8 cellular contexts compared by ENCODE assay signal in the genomic region with DNA sequence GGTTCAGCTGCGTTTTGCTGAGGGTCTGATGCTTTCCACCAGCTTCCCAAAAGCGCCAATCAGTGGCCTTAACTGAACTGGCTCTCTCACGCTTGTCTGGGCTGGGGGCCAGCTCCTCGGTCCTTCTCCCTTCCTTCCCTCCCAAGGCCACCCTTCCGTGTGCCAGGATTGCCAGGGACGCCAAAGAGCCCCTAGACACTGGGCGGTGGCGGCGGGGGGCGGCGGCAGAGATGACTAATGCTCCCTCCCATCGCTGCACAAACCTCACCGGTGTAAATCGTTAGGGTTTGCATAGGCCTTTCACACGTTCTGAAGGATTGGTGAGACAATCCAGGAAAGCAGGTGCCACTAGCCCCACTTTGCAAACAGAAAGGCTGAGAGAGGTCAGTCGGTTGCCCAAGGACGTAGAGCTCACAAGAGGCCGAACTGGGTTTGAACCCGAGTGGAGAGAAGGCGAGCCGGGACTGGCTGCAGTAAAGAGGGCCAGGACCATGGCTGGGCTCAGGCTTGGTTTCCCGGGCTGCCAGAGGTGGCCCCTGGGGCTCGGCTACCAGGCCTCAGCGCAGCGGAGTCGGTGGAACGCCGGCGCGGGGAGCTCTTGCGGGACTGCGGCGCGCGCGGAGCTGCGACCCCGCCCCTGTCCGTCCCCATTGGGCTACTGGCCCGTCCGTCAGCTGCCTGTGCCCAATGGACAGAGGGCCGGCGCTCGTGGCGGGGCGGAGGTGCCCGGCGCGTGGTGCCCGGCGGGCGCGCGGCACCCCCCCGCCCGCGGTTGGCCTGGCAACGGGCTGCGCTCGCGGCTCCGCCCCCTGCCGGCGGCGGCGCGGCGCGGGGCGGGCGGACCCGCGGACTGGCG. TPM values are rescaled to one million over a fixed set of nuclear protein-coding genes. Genes with fewer than 3 reads are reported as not detected.
DNase-seq lines count a peak whose midpoint lies in the region; ATAC-seq and TF ChIP-seq lines count a peak whose summit lies in the region.

No MANE protein-coding gene starts in this region.

- no peaks in the 10 kb centered on the region for H3K4me1 ChIP-seq in BE2C
- H3K4me1 ChIP-seq in HUES64 (ENCODE audit: insufficient read depth, low read length), result 0 out of 2 replicates have a peak, but pooled peaks cover 6% of the 10 kb centered on the region
- no peaks in the 10 kb centered on the region; the same call in 1 of the 2 replicates for H3K4me1 ChIP-seq in PC-9 (replicated peaks; ENCODE audit: insufficient read depth)
- peaks cover 6 to 26% (median 11%) of the 10 kb centered on the region in 3 donors for H3K4me1 ChIP-seq in esophagus squamous epithelium
- H3K4me1 ChIP-seq in muscle layer of duodenum (ENCODE audit: control insufficient read depth in 1 of 2, insufficient read depth in 2 of 2, low read length in 2 of 2), result peaks cover 0 to 20% of the 10 kb centered on the region in 2 donors

- H3K27me3 ChIP-seq in BE2C (no peaks in the 10 kb centered on the region), HUES64 (ENCODE audit: insufficient read depth, low read length) (peaks cover 43% of the 10 kb centered on the region), PC-9 (ENCODE audit: insufficient read depth, low read depth) (peaks cover 41% of the 10 kb centered on the region), esophagus squamous epithelium (peaks cover 0 to 51% (median 0%) of the 10 kb centered on the region in 4 donors), muscle layer of duodenum (ENCODE audit: low read depth, low read length) (no peaks in the 10 kb centered on the region)

- intact Hi-C loops in PC-9 (cut with micrococcal nuclease; ENCODE audit: unreplicated experiment), result no loop called here
- intact Hi-C loops in esophagus squamous epithelium (cut with DNase I), result no loop called here

- peak; percentile 96 for DNase-seq in BE2C
- peak; percentile 61 to 84 for DNase-seq in PC-9
- DNase-seq in activated T-cell treated with anti-CD3 and anti-CD28 coated beads, Interleukin-2, amount 50 U/mL, for 72 hours, result peak; percentile 91 to 92
- DNase-seq in esophagus squamous epithelium (lab: John Stamatoyannopoulos, UW), result peak; percentile 32
- peak; percentile 90 for DNase-seq in stimulated activated CD8-positive, alpha-beta memory T cell treated with anti-CD3 and anti-CD28 coated beads, Interleukin-4, amount 100 ng/mL, for 48 hours

- no peaks in the 10 kb centered on the region for H3K9me3 Mint-ChIP-seq in activated T-cell treated with anti-CD3 and anti-CD28 coated beads, Interleukin-2, amount 50 U/mL, for 72 hours

- no TSS peak for BruUV-seq in PC-9 (replicated peaks; lab: Mats Ljungman, UMichigan)

- no peaks in the 10 kb centered on the region for H3K36me3 ChIP-seq in BE2C
- H3K36me3 ChIP-seq in HUES64 (ENCODE audit: insufficient read depth, low read length), result no peaks in the 10 kb centered on the region
- no peaks in the 10 kb centered on the region for H3K36me3 ChIP-seq in PC-9 (ENCODE audit: low read depth)
- no peaks in the 10 kb centered on the region for H3K36me3 ChIP-seq in esophagus squamous epithelium
- no peaks in the 10 kb centered on the region for H3K36me3 ChIP-seq in muscle layer of duodenum (ENCODE audit: control insufficient read depth in 1 of 2, insufficient read depth in 2 of 2, low read length in 2 of 2)

- H3K9me3 ChIP-seq in BE2C (no peaks in the 10 kb centered on the region), HUES64 (ENCODE audit: insufficient read depth, low read depth, low read length) (no peaks in the 10 kb centered on the region), PC-9 (ENCODE audit: insufficient read depth, low read depth) (no peaks in the 10 kb centered on the region), esophagus squamous epithelium (no peaks in the 10 kb centered on the region), muscle layer of duodenum (ENCODE audit: control insufficient read depth in 1 of 2, low read length in 2 of 2) (no peaks in the 10 kb centered on the region)

- H3K79me2 ChIP-seq in PC-9 (ENCODE audit: low read depth), result no peaks in the 10 kb centered on the region

- POLR2A ChIA-PET in PC-9 (lab: Charles Lee; ENCODE audit: unreplicated experiment), result no interaction called here

- TF ChIP-seq CTCF in BE2C (IDR thresholded peaks at IDR 0.05; ENCODE audit: low read depth, low read length) (no peak), PC-9 (conservative IDR thresholded peaks at IDR 0.05) (no peak), esophagus squamous epithelium (IDR thresholded peaks at IDR 0.05) (no peak)

- peak overlapping the region; percentile 93 for H3K4me2 ChIP-seq in PC-9

- peak overlapping the region; percentile 45 for H3K9ac ChIP-seq in HUES64 (ENCODE audit: low read depth, low read length)

- H3K4me3 ChIP-seq in BE2C (ENCODE audit: low read depth, low read length), result peak overlapping the region; percentile 88
- peak overlapping the region; percentile 68 for H3K4me3 ChIP-seq in HUES64 (ENCODE audit: low read length)
- H3K4me3 ChIP-seq in PC-9, result peak overlapping the region; percentile 59
- H3K4me3 ChIP-seq in esophagus squamous epithelium, result peak overlapping the region; percentile 35 to 72 (median 55)
- H3K4me3 ChIP-seq in muscle layer of duodenum (ENCODE audit: low read depth in 1 of 2, low read length in 2 of 2), result peak overlapping the region; percentile 63 to 71

- peaks cover 23% of the 10 kb centered on the region for H3K4me1 Mint-ChIP-seq in activated T-cell treated with anti-CD3 and anti-CD28 coated beads, Interleukin-2, amount 50 U/mL, for 72 hours (ENCODE audit: low read depth)

- TF ChIP-seq POLR2A in esophagus squamous epithelium (IDR thresholded peaks at IDR 0.05), result no peak

- H3K27ac Mint-ChIP-seq in activated T-cell treated with anti-CD3 and anti-CD28 coated beads, Interleukin-2, amount 50 U/mL, for 72 hours, result no peak overlapping the region

- H3K4me3 Mint-ChIP-seq in activated T-cell treated with anti-CD3 and anti-CD28 coated beads, Interleukin-2, amount 50 U/mL, for 72 hours, result peak overlapping the region; percentile 82 to 84

- H3K36me3 Mint-ChIP-seq in activated T-cell treated with anti-CD3 and anti-CD28 coated beads, Interleukin-2, amount 50 U/mL, for 72 hours (ENCODE audit: insufficient read depth in 2 of 2), result no peaks in the 10 kb centered on the region

- no peaks in the 10 kb centered on the region for H3F3A ChIP-seq in PC-9 (ENCODE audit: insufficient read depth, low read depth)

- WGBS in HUES64, result 4% methylated on average over 74 of the region's 74 CpGs
- 6 to 7% methylated on average over 15 of the region's 74 CpGs for WGBS in esophagus squamous epithelium, 2 donors

- CTCF ChIA-PET in PC-9 (lab: Charles Lee), result no interaction called here

- no peaks in the 10 kb centered on the region; the same call in 1 of the 2 replicates for H4K20me1 ChIP-seq in PC-9 (ENCODE audit: insufficient read depth)

- no peaks in the 10 kb centered on the region for H3K9me2 ChIP-seq in PC-9 (ENCODE audit: insufficient read depth)

- ATAC-seq in GM19455 (IDR thresholded peaks at IDR 0.05; ENCODE audit: unreplicated experiment), result peak; percentile 70
- ATAC-seq in activated T-cell treated with anti-CD3 and anti-CD28 coated beads, Interleukin-2, amount 50 U/mL, for 72 hours (replicated peaks in 1 of 2), result peak; percentile 95 to 96

- peak overlapping the region; percentile 79; the same call in 1 of the 2 replicates for H2AFZ ChIP-seq in PC-9

- H3K27ac ChIP-seq in HUES64 (ENCODE audit: low read depth, low read length), result no peak overlapping the region
- no peak overlapping the region for H3K27ac ChIP-seq in PC-9
- peak overlapping the region in 2 of 4 donors; percentile 34 to 51 for H3K27ac ChIP-seq in esophagus squamous epithelium
- H3K27ac ChIP-seq in muscle layer of duodenum (ENCODE audit: low read length), result no peak overlapping the region

- H3K27me3 Mint-ChIP-seq in activated T-cell treated with anti-CD3 and anti-CD28 coated beads, Interleukin-2, amount 50 U/mL, for 72 hours (ENCODE audit: low read depth), result peaks cover 21% of the 10 kb centered on the region

RNA-seq across cellular contexts. Expression of a gene that starts 0.6 kb away (rescaled TPM):
- polyA plus RNA-seq in BE2C (2012; ENCODE audit: insufficient read depth, insufficient read length, low read depth), result 23.0 TPM
- polyA plus RNA-seq in HUES64 (2013, experiment 1 of 2), result 6.3 TPM
- 9.8 TPM for polyA plus RNA-seq in HUES64 (2013, experiment 2 of 2)
- 1.2 and 1.7 TPM in 2 replicates for total RNA-seq in PC-9 (2021)
- under 1 TPM; 0.56 to 0.89 TPM for total RNA-seq in activated T-cell treated with anti-CD3 and anti-CD28 coated beads, Interleukin-2, amount 50 U/mL, for 72 hours
- total RNA-seq in esophagus squamous epithelium, result 1 to 10 TPM in 3 of 4 donors, under 1 TPM in 1; 0.64 to 9.9 (median 2.6) TPM

Comparison
In these comparisons a context has a peak if more than half of its experiments do, and no peak if none do; other contexts are left out.
1. DNase-seq: peak in every context shown above with its lines; median percentile 96 in BE2C; 92 in activated T-cell treated with anti-CD3 and anti-CD28 coated beads, Interleukin-2, amount 50 U/mL, for 72 hours; 90 in stimulated activated CD8-positive, alpha-beta memory T cell treated with anti-CD3 and anti-CD28 coated beads, Interleukin-4, amount 100 ng/mL, for 48 hours; 72 in PC-9; 32 in esophagus squamous epithelium.